ENCODE assay signal across 18 cellular contexts in the genomic region with DNA sequence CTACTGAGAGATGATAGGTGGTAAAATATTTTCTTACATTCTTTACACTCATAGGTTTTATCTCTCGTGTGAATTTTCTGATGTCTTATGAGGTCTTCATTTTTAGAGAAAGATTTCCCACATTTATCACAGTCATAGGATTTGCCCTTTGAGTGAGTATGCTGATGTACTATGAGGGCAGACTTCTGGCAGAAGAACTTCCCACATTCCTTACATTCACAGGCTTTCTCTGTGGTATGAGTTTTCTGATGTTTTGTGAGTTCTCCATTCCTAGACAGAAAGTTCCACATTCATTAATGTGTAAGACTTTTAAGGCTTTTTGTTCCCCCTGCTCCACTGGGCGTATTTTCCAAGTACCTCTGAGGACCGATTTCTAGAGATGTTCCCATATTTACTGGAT. TPM values are rescaled to one million over a fixed set of nuclear protein-coding genes. Genes with fewer than 3 reads are reported as not detected.
A peak's percentile ranks its signal among the peaks of the same experiment; 100 is the strongest.
DNase-seq lines count a peak whose midpoint lies in the region; ATAC-seq lines count a peak whose summit lies in the region.
"Had no signal": no experiment of that assay in that cellular context is flagged by ENCODE, and none has a peak within 500 bp of the region (broad histone marks: within the 10 kb centered on the region; RNA-seq: fewer than 3 reads in every experiment).

No MANE protein-coding gene starts in this region.

- H2BK120ac ChIP-seq in trophoblast cell (ENCODE audit: insufficient read depth, low read length, poor library complexity), result no peak overlapping the region

- H3K9me3 ChIP-seq in adipocyte (ENCODE audit: control insufficient read depth, low read length) (peaks cover 18% of the 10 kb centered on the region), trophoblast cell (ENCODE audit: insufficient read depth, low read depth, low read length) (peaks cover 3% of the 10 kb centered on the region)
- H3K9me3 ChIP-seq: BE2C had no signal

- no peak overlapping the region for H4K12ac ChIP-seq in trophoblast cell (ENCODE audit: low read depth, low read length)

- H3K27ac Mint-ChIP-seq in activated CD8-positive, alpha-beta memory T cell treated with anti-CD3 and anti-CD28 coated beads, Interleukin-2, amount 10 ng/mL, durations not matched to agents 7 days and 5 days, result no peak overlapping the region
- H3K27ac Mint-ChIP-seq: CD4-positive, alpha-beta memory T cell had no signal

- H3K79me2 ChIP-seq in trophoblast cell (ENCODE audit: control insufficient read depth, insufficient read depth, low read length, poor library complexity), result no peaks in the 10 kb centered on the region

- no CpG with 5 or more reads among the region's 3 CpGs for WGBS in trophoblast cell (ENCODE audit: extremely low coverage, insufficient coverage, insufficient read length)

- no peak overlapping the region for H4K91ac ChIP-seq in trophoblast cell (ENCODE audit: low read depth, low read length)

- H3K14ac ChIP-seq in trophoblast cell (ENCODE audit: low read length), result no peak overlapping the region

- H3K9me3 Mint-ChIP-seq in activated CD8-positive, alpha-beta memory T cell treated with anti-CD3 and anti-CD28 coated beads, Interleukin-2, amount 10 ng/mL, durations not matched to agents 7 days and 5 days (ENCODE audit: low read depth), result peaks cover 25% of the 10 kb centered on the region

- H3K4me3 ChIP-seq in adipocyte (ENCODE audit: low read length), result peak overlapping the region; percentile 7
- H3K4me3 ChIP-seq in trophoblast cell (ENCODE audit: low read depth, low read length), result no peak overlapping the region

- no peak for ATAC-seq in activated CD8-positive, alpha-beta memory T cell treated with anti-CD3 and anti-CD28 coated beads, Interleukin-2, amount 10 ng/mL, durations not matched to agents 7 days and 5 days
- ATAC-seq in GM19452 (IDR thresholded peaks at IDR 0.05; ENCODE audit: unreplicated experiment), result no peak

- H3K27me3 Mint-ChIP-seq in activated CD8-positive, alpha-beta memory T cell treated with anti-CD3 and anti-CD28 coated beads, Interleukin-2, amount 10 ng/mL, durations not matched to agents 7 days and 5 days, result no peaks in the 10 kb centered on the region
- H3K27me3 Mint-ChIP-seq: CD4-positive, alpha-beta memory T cell had no signal

- H3K4me1 ChIP-seq in adipocyte (ENCODE audit: control insufficient read depth, insufficient read depth, low read length) (no peaks in the 10 kb centered on the region), trophoblast cell (ENCODE audit: control insufficient read depth in 1 of 2, insufficient read depth in 2 of 2, low read length in 2 of 2) (no peaks in the 10 kb centered on the region)
- H3K4me1 ChIP-seq: BE2C had no signal

- H3K79me1 ChIP-seq in trophoblast cell (ENCODE audit: low read length), result no peaks in the 10 kb centered on the region

- H3K4ac ChIP-seq in trophoblast cell (ENCODE audit: low read depth, low read length), result no peak overlapping the region

- H3K4me1 Mint-ChIP-seq in activated CD8-positive, alpha-beta memory T cell treated with anti-CD3 and anti-CD28 coated beads, Interleukin-2, amount 10 ng/mL, durations not matched to agents 7 days and 5 days, result no peaks in the 10 kb centered on the region
- H3K4me1 Mint-ChIP-seq: CD4-positive, alpha-beta memory T cell had no signal

- H3K9ac ChIP-seq in adipocyte (ENCODE audit: low read length) (no peak overlapping the region), trophoblast cell (ENCODE audit: low read length) (no peak overlapping the region)

- H2BK5ac ChIP-seq in trophoblast cell (ENCODE audit: low read depth, low read length, poor library complexity), result no peak overlapping the region

- no peak overlapping the region for H2BK12ac ChIP-seq in trophoblast cell (ENCODE audit: low read length)

- no peak overlapping the region for H2AK5ac ChIP-seq in trophoblast cell (ENCODE audit: low read length)

- H3K4me2 ChIP-seq in trophoblast cell (ENCODE audit: low read length), result no peak overlapping the region

- H4K8ac ChIP-seq in trophoblast cell (ENCODE audit: low read depth, low read length), result no peak overlapping the region

- H3K27me3 ChIP-seq in adipocyte (replicated peaks; ENCODE audit: control insufficient read depth, insufficient read depth, low read length) (no peaks in the 10 kb centered on the region), trophoblast cell (ENCODE audit: insufficient read depth, low read length) (no peaks in the 10 kb centered on the region)
- H3K27me3 ChIP-seq: BE2C had no signal

- H3K23ac ChIP-seq in trophoblast cell (ENCODE audit: low read length), result no peak overlapping the region

- H3K18ac ChIP-seq in trophoblast cell (ENCODE audit: low read length), result no peak overlapping the region

- CTCF ChIA-PET in activated CD8-positive, alpha-beta memory T cell treated with anti-CD3 and anti-CD28 coated beads, Interleukin-2, amount 10 ng/mL, durations not matched to agents 7 days and 5 days (lab: Charles Lee), result no interaction called here

- H3K27ac ChIP-seq in trophoblast cell (ENCODE audit: low read depth, low read length), result no peak overlapping the region
- H3K27ac ChIP-seq: C4-2B had no signal

- H2AFZ ChIP-seq in trophoblast cell (ENCODE audit: insufficient read depth, low read length, poor library complexity), result no peak overlapping the region

- H3K4me3 Mint-ChIP-seq in activated CD8-positive, alpha-beta memory T cell treated with anti-CD3 and anti-CD28 coated beads, Interleukin-2, amount 10 ng/mL, durations not matched to agents 7 days and 5 days, result no peak overlapping the region
- H3K4me3 Mint-ChIP-seq: CD4-positive, alpha-beta memory T cell had no signal

- H3K36me3 ChIP-seq in adipocyte (ENCODE audit: control insufficient read depth, insufficient read depth, low read length, severe bottlenecking) (peaks cover 83% of the 10 kb centered on the region), trophoblast cell (ENCODE audit: control insufficient read depth in 1 of 2, insufficient read depth in 2 of 2, low read length in 2 of 2) (no peaks in the 10 kb centered on the region)
- H3K36me3 ChIP-seq: BE2C had no signal

- peaks cover 72% of the 10 kb centered on the region for H3K36me3 Mint-ChIP-seq in activated CD8-positive, alpha-beta memory T cell treated with anti-CD3 and anti-CD28 coated beads, Interleukin-2, amount 10 ng/mL, durations not matched to agents 7 days and 5 days

- DNase-seq in EH (ENCODE audit: low read depth) (peak; percentile 62), adipocyte (ENCODE audit: low read depth) (peak; percentile 2), kidney tubule cell (ENCODE audit: low spot score) (peak; percentile 43), trophoblast cell (peak; percentile 17 to 72), NCI-H2081 treated with DMSO at 0.1 percent for 48 hours (lab: John Stamatoyannopoulos, UW) (no peak)
- DNase-seq in stimulated activated CD8-positive, alpha-beta memory T cell treated with anti-CD3 and anti-CD28 coated beads, Interleukin-4, amount 100 ng/mL, for 48 hours, result no peak
- no peak for DNase-seq in activated CD8-positive, alpha-beta memory T cell treated with anti-CD3 and anti-CD28 coated beads, Interleukin-2, amount 10 ng/mL, durations not matched to agents 7 days and 5 days
- DNase-seq: ACHN; BE2C; CD4-positive, alpha-beta memory T cell; DMS153; DND-41; GF-D8; GOT3; HCEC 1CT; KBM-7 had no signal

RNA-seq across cellular contexts. Expression of a gene that starts 23.5 kb away (rescaled TPM):
- 0.49 and 0.57 TPM in 2 replicates for polyA plus RNA-seq in trophoblast cell (2013)
- 1 to 10 TPM; 6.3 to 7.1 TPM for total RNA-seq in activated CD8-positive, alpha-beta memory T cell treated with anti-CD3 and anti-CD28 coated beads, Interleukin-2, amount 10 ng/mL, durations not matched to agents 7 days and 5 days

RNA-seq across cellular contexts. Expression of a gene that starts 57.5 kb away (rescaled TPM):
- 13.5 and 14.6 TPM in 2 replicates for polyA plus RNA-seq in trophoblast cell (2013)
- 10 to 100 TPM; 21.4 to 27.1 TPM for total RNA-seq in activated CD8-positive, alpha-beta memory T cell treated with anti-CD3 and anti-CD28 coated beads, Interleukin-2, amount 10 ng/mL, durations not matched to agents 7 days and 5 days

Comparison
In these comparisons a context has a peak if more than half of its experiments do, and no peak if none do; other contexts are left out.
1. DNase-seq: peak in EH (single experiment), adipocyte (single experiment), kidney tubule cell (single experiment) and trophoblast cell (2 of 2); none in stimulated activated CD8-positive, alpha-beta memory T cell treated with anti-CD3 and anti-CD28 coated beads, Interleukin-4, amount 100 ng/mL, for 48 hours (single experiment), NCI-H2081 treated with DMSO at 0.1 percent for 48 hours (single experiment) and activated CD8-positive, alpha-beta memory T cell treated with anti-CD3 and anti-CD28 coated beads, Interleukin-2, amount 10 ng/mL, durations not matched to agents 7 days and 5 days (single experiment).